ENCODE assay signal across 23 cellular contexts in the genomic region with DNA sequence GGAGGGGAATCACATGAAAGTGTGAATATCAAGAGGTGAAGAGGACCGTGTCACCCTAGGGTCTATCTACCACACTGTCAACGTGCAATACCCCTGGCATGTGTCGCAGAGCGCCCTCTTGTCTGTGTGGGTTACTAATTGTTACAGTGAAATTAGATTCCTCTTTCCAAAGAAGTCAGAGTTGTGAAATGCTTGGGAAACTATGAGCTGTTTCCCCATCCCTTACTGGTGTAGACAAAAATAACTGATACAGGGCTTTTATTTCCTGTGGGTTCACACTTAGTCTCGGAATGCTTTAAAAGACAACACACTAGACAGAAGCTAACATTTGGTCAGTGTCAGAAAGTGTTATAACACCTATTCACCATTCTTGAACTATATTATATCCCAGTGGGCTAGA.
"Had no signal": no experiment of that assay in that cellular context is flagged by ENCODE, and none has a peak within 500 bp of the region (broad histone marks: within the 10 kb centered on the region; RNA-seq: fewer than 3 reads in every experiment).

No MANE protein-coding gene starts in this region.

- H3K4me1 Mint-ChIP-seq: activated CD4-positive, alpha-beta T cell treated with anti-CD3 and anti-CD28 coated beads, Interleukin-2, amount 10 ng/mL, durations not matched to agents 7 days and 5 days; activated naive CD4-positive, alpha-beta T cell treated with anti-CD3 and anti-CD28 coated beads, Interleukin-2, amount 50 U/mL, for 24 hours; memory B cell; nephron progenitor cell; stimulated activated effector memory CD8-positive, alpha-beta T cell treated with anti-CD3 and anti-CD28 coated beads, Interleukin-12 subunit alpha, Interleukin-12 subunit beta, amount 100 ng/mL, for 72 hours; stimulated activated naive CD8-positive, alpha-beta T cell treated with anti-CD3 and anti-CD28 coated beads, Interleukin-15, amount 100 ng/mL, for 72 hours had no signal

- H3K36me3 Mint-ChIP-seq: activated naive CD4-positive, alpha-beta T cell treated with anti-CD3 and anti-CD28 coated beads, Interleukin-2, amount 50 U/mL, for 24 hours; memory B cell; stimulated activated effector memory CD8-positive, alpha-beta T cell treated with anti-CD3 and anti-CD28 coated beads, Interleukin-12 subunit alpha, Interleukin-12 subunit beta, amount 100 ng/mL, for 72 hours had no signal

- ATAC-seq: activated CD8-positive, alpha-beta T cell treated with anti-CD3 and anti-CD28 coated beads, Interleukin-2, amount 10 ng/mL, durations not matched to agents 7 days and 5 days; effector memory CD8-positive, alpha-beta T cell; heart right ventricle; left cardiac atrium; right lobe of liver; stimulated activated effector memory CD8-positive, alpha-beta T cell treated with anti-CD3 and anti-CD28 coated beads, Interleukin-12 subunit alpha, Interleukin-12 subunit beta, amount 100 ng/mL, for 72 hours; stimulated activated naive CD8-positive, alpha-beta T cell treated with anti-CD3 and anti-CD28 coated beads, Interleukin-15, amount 100 ng/mL, for 72 hours had no signal

- DNase-seq: activated CD4-positive, alpha-beta T cell treated with anti-CD3 and anti-CD28 coated beads, Interleukin-2, amount 10 ng/mL, durations not matched to agents 7 days and 5 days; activated CD4-positive, CD25-positive, alpha-beta regulatory T cell treated with anti-CD3 and anti-CD28 coated beads, Interleukin-2, amount 50 U/mL, for 72 hours; activated CD8-positive, alpha-beta T cell treated with anti-CD3 and anti-CD28 coated beads, Interleukin-2, amount 10 ng/mL, durations not matched to agents 7 days and 5 days; activated gamma-delta T cell treated with Interleukin-2 at 50 U/mL for 16 hours; activated T-cell treated with anti-CD3 and anti-CD28 coated beads, Interleukin-2, amount 50 U/mL, for 1 hour; central memory CD4-positive, alpha-beta T cell; colonic mucosa; dorsolateral prefrontal cortex; effector memory CD8-positive, alpha-beta T cell; foreskin fibroblast; heart right ventricle; islet precursor cell; left cardiac atrium; nephron progenitor cell; right lobe of liver; small intestine; stimulated activated CD4-positive, alpha-beta T cell treated with anti-CD3 and anti-CD28 coated beads, Interleukin-2, amount 100 ng/mL, for 24 hours; stimulated activated naive CD8-positive, alpha-beta T cell treated with anti-CD3 and anti-CD28 coated beads, Interleukin-15, amount 100 ng/mL, for 72 hours; T-helper 2 cell; WERI-Rb-1 had no signal

- H3K4me3 Mint-ChIP-seq: activated CD4-positive, alpha-beta T cell treated with anti-CD3 and anti-CD28 coated beads, Interleukin-2, amount 10 ng/mL, durations not matched to agents 7 days and 5 days; activated CD8-positive, alpha-beta T cell treated with anti-CD3 and anti-CD28 coated beads, Interleukin-2, amount 10 ng/mL, durations not matched to agents 7 days and 5 days; activated naive CD4-positive, alpha-beta T cell treated with anti-CD3 and anti-CD28 coated beads, Interleukin-2, amount 50 U/mL, for 24 hours; effector memory CD8-positive, alpha-beta T cell; memory B cell; nephron progenitor cell; stimulated activated effector memory CD8-positive, alpha-beta T cell treated with anti-CD3 and anti-CD28 coated beads, Interleukin-12 subunit alpha, Interleukin-12 subunit beta, amount 100 ng/mL, for 72 hours; stimulated activated naive CD8-positive, alpha-beta T cell treated with anti-CD3 and anti-CD28 coated beads, Interleukin-15, amount 100 ng/mL, for 72 hours had no signal

- FAIRE-seq: small intestine had no signal

- H3K27ac Mint-ChIP-seq: activated CD4-positive, alpha-beta T cell treated with anti-CD3 and anti-CD28 coated beads, Interleukin-2, amount 10 ng/mL, durations not matched to agents 7 days and 5 days; activated CD8-positive, alpha-beta T cell treated with anti-CD3 and anti-CD28 coated beads, Interleukin-2, amount 10 ng/mL, durations not matched to agents 7 days and 5 days; activated naive CD4-positive, alpha-beta T cell treated with anti-CD3 and anti-CD28 coated beads, Interleukin-2, amount 50 U/mL, for 24 hours; effector memory CD8-positive, alpha-beta T cell; memory B cell; nephron progenitor cell; stimulated activated effector memory CD8-positive, alpha-beta T cell treated with anti-CD3 and anti-CD28 coated beads, Interleukin-12 subunit alpha, Interleukin-12 subunit beta, amount 100 ng/mL, for 72 hours; stimulated activated naive CD8-positive, alpha-beta T cell treated with anti-CD3 and anti-CD28 coated beads, Interleukin-15, amount 100 ng/mL, for 72 hours had no signal

- H3K27me3 Mint-ChIP-seq: activated CD4-positive, alpha-beta T cell treated with anti-CD3 and anti-CD28 coated beads, Interleukin-2, amount 10 ng/mL, durations not matched to agents 7 days and 5 days; activated naive CD4-positive, alpha-beta T cell treated with anti-CD3 and anti-CD28 coated beads, Interleukin-2, amount 50 U/mL, for 24 hours; effector memory CD8-positive, alpha-beta T cell; memory B cell; stimulated activated naive CD8-positive, alpha-beta T cell treated with anti-CD3 and anti-CD28 coated beads, Interleukin-15, amount 100 ng/mL, for 72 hours had no signal

- H3K9me3 Mint-ChIP-seq: activated CD4-positive, alpha-beta T cell treated with anti-CD3 and anti-CD28 coated beads, Interleukin-2, amount 10 ng/mL, durations not matched to agents 7 days and 5 days; activated naive CD4-positive, alpha-beta T cell treated with anti-CD3 and anti-CD28 coated beads, Interleukin-2, amount 50 U/mL, for 24 hours; memory B cell; nephron progenitor cell; stimulated activated effector memory CD8-positive, alpha-beta T cell treated with anti-CD3 and anti-CD28 coated beads, Interleukin-12 subunit alpha, Interleukin-12 subunit beta, amount 100 ng/mL, for 72 hours had no signal
